ENCODE assay signal across 19 cellular contexts in the genomic region with DNA sequence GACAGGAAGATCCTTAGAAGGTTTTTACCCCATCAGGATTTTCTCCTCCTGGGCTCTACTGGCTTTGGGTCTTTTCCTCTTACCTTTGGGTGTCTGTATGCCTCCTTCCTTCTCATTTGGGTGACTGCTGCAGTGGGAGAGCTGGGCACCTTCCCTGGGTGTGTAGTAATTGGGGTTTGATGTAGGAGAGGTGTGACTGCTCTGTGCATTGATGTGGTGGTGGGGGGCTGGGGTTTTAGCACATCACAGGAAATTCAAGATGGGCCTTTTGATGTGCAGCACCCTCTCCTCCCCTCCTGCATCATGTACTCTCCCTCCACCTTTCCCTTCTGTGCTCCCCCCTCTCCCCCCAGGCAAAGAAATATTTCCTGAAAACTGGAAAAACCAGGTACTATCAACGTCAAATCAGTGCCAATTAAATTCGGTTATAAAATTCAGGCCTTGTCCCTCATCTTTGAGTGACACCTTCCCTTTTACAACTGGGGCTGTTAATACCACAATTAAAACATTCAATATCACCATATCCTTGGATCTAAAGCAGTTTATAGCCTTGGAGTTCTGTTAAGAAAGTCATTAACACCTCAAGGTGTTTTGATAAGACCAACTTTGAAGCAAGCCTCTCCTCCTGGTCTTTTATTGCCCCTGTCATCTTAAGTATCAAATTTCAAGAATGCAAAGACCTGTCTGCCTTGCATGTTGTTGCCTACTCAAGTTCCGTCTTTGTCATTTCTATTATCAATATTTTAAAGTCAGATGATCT. TPM values are rescaled to one million over a fixed set of nuclear protein-coding genes. Genes with fewer than 3 reads are reported as not detected.
DNase-seq lines count a peak whose midpoint lies in the region; ATAC-seq and TF ChIP-seq lines count a peak whose summit lies in the region.
"Had no signal": no experiment of that assay in that cellular context is flagged by ENCODE, and none has a peak within 500 bp of the region (broad histone marks: within the 10 kb centered on the region; RNA-seq: fewer than 3 reads in every experiment).

No MANE protein-coding gene starts in this region.

- no peaks in the 10 kb centered on the region for H4K20me1 ChIP-seq in PC-3 (ENCODE audit: low read length)

- H3K9me3 Mint-ChIP-seq in CD4-positive, alpha-beta memory T cell: peaks cover 0 to 3% (median 0%) of the 10 kb centered on the region in 8 donors
- no peaks in the 10 kb centered on the region for H3K9me3 Mint-ChIP-seq in activated naive CD4-positive, alpha-beta T cell treated with anti-CD3 and anti-CD28 coated beads for 36 hours
- no peaks in the 10 kb centered on the region for H3K9me3 Mint-ChIP-seq in naive thymus-derived CD8-positive, alpha-beta T cell
- peaks cover 0 to 2% (median 0%) of the 10 kb centered on the region in 7 donors for H3K9me3 Mint-ChIP-seq in CD14-positive monocyte

- H3K4me1 Mint-ChIP-seq in CD4-positive, alpha-beta memory T cell: peaks cover 45 to 81% (median 66%) of the 10 kb centered on the region in 4 donors
- H3K4me1 Mint-ChIP-seq in activated naive CD4-positive, alpha-beta T cell treated with anti-CD3 and anti-CD28 coated beads for 36 hours (ENCODE audit: low read depth): peaks cover 92% of the 10 kb centered on the region
- peaks cover 54 to 95% (median 88%) of the 10 kb centered on the region in 4 donors for H3K4me1 Mint-ChIP-seq in naive thymus-derived CD8-positive, alpha-beta T cell
- H3K4me1 Mint-ChIP-seq in CD14-positive monocyte: no peaks in the 10 kb centered on the region

- H3F3A ChIP-seq in PC-3 (ENCODE audit: low read length, unreplicated experiment): no peaks in the 10 kb centered on the region

- H2AFZ ChIP-seq in PC-3 (ENCODE audit: low read length): no peak overlapping the region

- no peak overlapping the region for H3K27ac ChIP-seq in CD4-positive, alpha-beta memory T cell (ENCODE audit: low read depth, low read length)
- H3K27ac ChIP-seq in PC-3 (ENCODE audit: low read length): no peak overlapping the region
- no peak overlapping the region for H3K27ac ChIP-seq in breast epithelium
- H3K27ac ChIP-seq: transverse colon had no signal

- no peaks in the 10 kb centered on the region for H3K36me3 ChIP-seq in CD4-positive, alpha-beta memory T cell (ENCODE audit: insufficient read depth, low read length)
- H3K36me3 ChIP-seq in PC-3 (ENCODE audit: low read depth, low read length) (no peaks in the 10 kb centered on the region), breast epithelium (no peaks in the 10 kb centered on the region)
- H3K36me3 ChIP-seq: transverse colon had no signal

- H3K9me3 ChIP-seq in CD4-positive, alpha-beta memory T cell (ENCODE audit: control insufficient read depth in 1 of 2, low read length in 2 of 2): no peaks in the 10 kb centered on the region
- H3K9me3 ChIP-seq in PC-3 (ENCODE audit: low read length): no peaks in the 10 kb centered on the region
- H3K9me3 ChIP-seq in breast epithelium: no peaks in the 10 kb centered on the region
- H3K9me3 ChIP-seq: transverse colon had no signal

- peak; percentile 54 to 68 (median 64) for DNase-seq in CD4-positive, alpha-beta memory T cell
- DNase-seq in PC-3 (peak; percentile 53), NCI-H187 (lab: John Stamatoyannopoulos, UW) (no peak), CD14-positive monocyte (ENCODE audit: low spot score) (no peak), SW 1271 (lab: John Stamatoyannopoulos, UW) (no peak), breast epithelium (ENCODE audit: low spot score in 2 of 2) (no peak)
- peak; percentile 74 for DNase-seq in activated naive CD4-positive, alpha-beta T cell treated with anti-CD3 and anti-CD28 coated beads for 36 hours
- DNase-seq in naive thymus-derived CD8-positive, alpha-beta T cell: peak; percentile 22 to 84 (median 62)
- DNase-seq: activated CD8-positive, alpha-beta memory T cell treated with anti-CD3 and anti-CD28 coated beads, Interleukin-2, amount 10 ng/mL, durations not matched to agents 7 days and 5 days; NCI-H1694; NCI-H526 treated with DMSO at 0.1 percent for 48 hours; T1000; transverse colon had no signal

- no peak overlapping the region for H3K9ac ChIP-seq in PC-3 (ENCODE audit: low read length)

- H3K4me3 Mint-ChIP-seq in CD4-positive, alpha-beta memory T cell: peak overlapping the region; percentile 56 to 86 (median 77)
- no peak overlapping the region for H3K4me3 Mint-ChIP-seq in activated naive CD4-positive, alpha-beta T cell treated with anti-CD3 and anti-CD28 coated beads for 36 hours
- H3K4me3 Mint-ChIP-seq in naive thymus-derived CD8-positive, alpha-beta T cell: peak overlapping the region; percentile 74 to 90 (median 86)
- H3K4me3 Mint-ChIP-seq in CD14-positive monocyte: no peak overlapping the region
- H3K4me3 Mint-ChIP-seq: activated CD8-positive, alpha-beta memory T cell treated with anti-CD3 and anti-CD28 coated beads, Interleukin-2, amount 10 ng/mL, durations not matched to agents 7 days and 5 days had no signal

- H3K79me2 ChIP-seq in PC-3 (ENCODE audit: low read length): no peaks in the 10 kb centered on the region

- CTCF ChIA-PET in CD4-positive, alpha-beta memory T cell (lab: Charles Lee; ENCODE audit: partially characterized antibody): interaction anchor here (0.7 to 1.2 kb wide), 2 partner anchors 23 to 24 kb away, joined by 3 to 4 read pairs; no protein-coding TSS in a partner anchor
- CTCF ChIA-PET in PC-3 (lab: Charles Lee): no interaction called here
- CTCF ChIA-PET in activated naive CD4-positive, alpha-beta T cell treated with anti-CD3 and anti-CD28 coated beads for 36 hours (lab: Charles Lee): interaction anchor here (1.5 kb wide), 1 partner anchor 21 kb away, joined by 6 read pairs; no protein-coding TSS in a partner anchor

- peaks cover 51% of the 10 kb centered on the region for H3K4me1 ChIP-seq in CD4-positive, alpha-beta memory T cell (ENCODE audit: insufficient read depth, low read length)
- peaks cover 36% of the 10 kb centered on the region for H3K4me1 ChIP-seq in PC-3 (ENCODE audit: insufficient read depth, low read length)
- H3K4me1 ChIP-seq in breast epithelium: no peaks in the 10 kb centered on the region

- H3K4me2 ChIP-seq in PC-3 (ENCODE audit: low read length): peak overlapping the region; percentile 23; the same call in 1 of the 2 replicates
- H3K4me2 ChIP-seq: smooth muscle cell had no signal

- H3K27me3 ChIP-seq in CD4-positive, alpha-beta memory T cell (ENCODE audit: insufficient read depth, low read length): no peaks in the 10 kb centered on the region
- H3K27me3 ChIP-seq in PC-3 (ENCODE audit: low read length) (no peaks in the 10 kb centered on the region), breast epithelium (no peaks in the 10 kb centered on the region)
- H3K27me3 ChIP-seq: transverse colon had no signal

- H3K36me3 Mint-ChIP-seq in CD4-positive, alpha-beta memory T cell: no peaks in the 10 kb centered on the region
- no peaks in the 10 kb centered on the region for H3K36me3 Mint-ChIP-seq in activated naive CD4-positive, alpha-beta T cell treated with anti-CD3 and anti-CD28 coated beads for 36 hours (ENCODE audit: low read depth)
- H3K36me3 Mint-ChIP-seq in naive thymus-derived CD8-positive, alpha-beta T cell: no peaks in the 10 kb centered on the region
- H3K36me3 Mint-ChIP-seq in CD14-positive monocyte: no peaks in the 10 kb centered on the region
- H3K36me3 Mint-ChIP-seq: activated CD8-positive, alpha-beta memory T cell treated with anti-CD3 and anti-CD28 coated beads, Interleukin-2, amount 10 ng/mL, durations not matched to agents 7 days and 5 days had no signal

- no peak overlapping the region for H3K4me3 ChIP-seq in CD4-positive, alpha-beta memory T cell (ENCODE audit: low read length in 2 of 2)
- H3K4me3 ChIP-seq in PC-3 (ENCODE audit: low read length): no peak overlapping the region
- H3K4me3 ChIP-seq in breast epithelium: no peak overlapping the region
- H3K4me3 ChIP-seq: smooth muscle cell, transverse colon had no signal

- no peaks in the 10 kb centered on the region for H3K9me2 ChIP-seq in PC-3 (replicated peaks; ENCODE audit: low read length)

- BruUV-seq in PC-3 (replicated peaks; lab: Mats Ljungman, UMichigan): no TSS peak

- intact Hi-C loops in CD4-positive, alpha-beta memory T cell (cut with micrococcal nuclease): loop anchor here (2.0 kb wide), 1 partner anchor 37 kb away; no protein-coding TSS in a partner anchor
- intact Hi-C loops in PC-3 (cut with micrococcal nuclease): no loop called here
- intact Hi-C loops in activated naive CD4-positive, alpha-beta T cell treated with anti-CD3 and anti-CD28 coated beads for 36 hours (cut with micrococcal nuclease): loop anchor here (2.0 kb wide), 3 partner anchors 21 to 65 kb away; no protein-coding TSS in a partner anchor
- intact Hi-C loops in CD14-positive monocyte (cut with micrococcal nuclease): no loop called here
- intact Hi-C loops in breast epithelium (cut with DNase I; ENCODE audit: low total_unique reads): no loop called here

- TF ChIP-seq POLR2A in breast epithelium (IDR thresholded peaks at IDR 0.05): no peak

- H3K27me3 Mint-ChIP-seq in CD4-positive, alpha-beta memory T cell: no peaks in the 10 kb centered on the region
- H3K27me3 Mint-ChIP-seq in activated naive CD4-positive, alpha-beta T cell treated with anti-CD3 and anti-CD28 coated beads for 36 hours (ENCODE audit: low read depth): no peaks in the 10 kb centered on the region
- H3K27me3 Mint-ChIP-seq in naive thymus-derived CD8-positive, alpha-beta T cell: no peaks in the 10 kb centered on the region
- peaks cover 1 to 4% (median 4%) of the 10 kb centered on the region in 3 donors for H3K27me3 Mint-ChIP-seq in CD14-positive monocyte (ENCODE audit: low read depth in 3 of 3)
- H3K27me3 Mint-ChIP-seq: activated CD8-positive, alpha-beta memory T cell treated with anti-CD3 and anti-CD28 coated beads, Interleukin-2, amount 10 ng/mL, durations not matched to agents 7 days and 5 days had no signal

- no peak for TF ChIP-seq CTCF in PC-3 (conservative IDR thresholded peaks at IDR 0.05; ENCODE audit: low read depth, low read length)
- TF ChIP-seq CTCF in CD14-positive monocyte (IDR thresholded peaks at IDR 0.05): no peak
- no peak for TF ChIP-seq CTCF in breast epithelium (IDR thresholded peaks at IDR 0.05)

- POLR2A ChIA-PET in CD4-positive, alpha-beta memory T cell (lab: Charles Lee; ENCODE audit: partially characterized antibody): interaction anchor here (0.5 to 2.9 kb wide), 3 partner anchors 8 to 66 kb away, joined by 3 to 14 read pairs (median 3); no protein-coding TSS in a partner anchor
- POLR2A ChIA-PET in PC-3 (lab: Charles Lee; ENCODE audit: unreplicated experiment): no interaction called here
- POLR2A ChIA-PET in naive thymus-derived CD8-positive, alpha-beta T cell (lab: Charles Lee): interaction anchor here (0.7 to 3.4 kb wide), 5 partner anchors 9 to 93 kb away, joined by 3 to 23 read pairs (median 4); no protein-coding TSS in a partner anchor

- peak overlapping the region; percentile 19 to 89 (median 43) for H3K27ac Mint-ChIP-seq in CD4-positive, alpha-beta memory T cell
- H3K27ac Mint-ChIP-seq in activated naive CD4-positive, alpha-beta T cell treated with anti-CD3 and anti-CD28 coated beads for 36 hours: no peak overlapping the region
- peak overlapping the region; percentile 71 to 91 (median 87) for H3K27ac Mint-ChIP-seq in naive thymus-derived CD8-positive, alpha-beta T cell
- no peak overlapping the region for H3K27ac Mint-ChIP-seq in CD14-positive monocyte

- peak; percentile 14; the same call in 1 of the 2 replicates for ATAC-seq in PC-3
- ATAC-seq in naive thymus-derived CD8-positive, alpha-beta T cell: peak; percentile 91 to 94
- ATAC-seq: activated CD8-positive, alpha-beta memory T cell treated with anti-CD3 and anti-CD28 coated beads, Interleukin-2, amount 10 ng/mL, durations not matched to agents 7 days and 5 days had no signal

RNA-seq across cellular contexts. Expression of gene EDAR, which starts 23.3 kb away (rescaled TPM):
- total RNA-seq in CD4-positive, alpha-beta memory T cell: 1 to 10 TPM; 5.8 to 6.3 TPM
- polyA plus RNA-seq in CD4-positive, alpha-beta memory T cell: 1 to 10 TPM; 3.0 to 3.5 TPM
- total RNA-seq in PC-3 (2014; rRNA removed) (0.04 TPM in 1 of 2 replicates, not detected in the other), breast epithelium (under 1 TPM in 1 of 3 donors, not detected in 2; 0.29 TPM)
- total RNA-seq in activated naive CD4-positive, alpha-beta T cell treated with anti-CD3 and anti-CD28 coated beads for 36 hours: 1 to 10 TPM; 1.1 to 1.3 TPM
- total RNA-seq in naive thymus-derived CD8-positive, alpha-beta T cell: 10 to 100 TPM; 10.5 to 10.6 TPM
- polyA plus RNA-seq in naive thymus-derived CD8-positive, alpha-beta T cell: 10 to 100 TPM in 1 of 3 donors, 1 to 10 TPM in 2; 2.8 to 11.8 (median 5.4) TPM
- not detected for polyA plus RNA-seq in CD14-positive monocyte
- total RNA-seq: activated CD8-positive, alpha-beta memory T cell treated with anti-CD3 and anti-CD28 coated beads, Interleukin-2, amount 10 ng/mL, durations not matched to agents 7 days and 5 days; astrocyte; Daoy; fibroblast of villous mesenchyme; lung microvascular endothelial cell; RPMI7951 had no signal
- polyA plus RNA-seq: smooth muscle cell had no signal

Comparison
In these comparisons a context has a peak if more than half of its experiments do, and no peak if none do; other contexts are left out.
1. DNase-seq: peak in CD4-positive, alpha-beta memory T cell (5 of 5), PC-3 (single experiment), activated naive CD4-positive, alpha-beta T cell treated with anti-CD3 and anti-CD28 coated beads for 36 hours (single experiment) and naive thymus-derived CD8-positive, alpha-beta T cell (10 of 10); none in NCI-H187 (0 of 2), CD14-positive monocyte (single experiment), SW 1271 (0 of 2) and breast epithelium (0 of 2).
2. H3K27ac Mint-ChIP-seq: peak in CD4-positive, alpha-beta memory T cell (7 of 7) and naive thymus-derived CD8-positive, alpha-beta T cell (10 of 10); none in activated naive CD4-positive, alpha-beta T cell treated with anti-CD3 and anti-CD28 coated beads for 36 hours (single experiment) and CD14-positive monocyte (0 of 7).
3. H3K4me3 Mint-ChIP-seq: peak in CD4-positive, alpha-beta memory T cell (8 of 8) and naive thymus-derived CD8-positive, alpha-beta T cell (10 of 10); none in activated naive CD4-positive, alpha-beta T cell treated with anti-CD3 and anti-CD28 coated beads for 36 hours (single experiment) and CD14-positive monocyte (0 of 2).
4. intact Hi-C loops: an anchor here in CD4-positive, alpha-beta memory T cell (2.0 kb wide) and activated naive CD4-positive, alpha-beta T cell treated with anti-CD3 and anti-CD28 coated beads for 36 hours (2.0 kb wide); none called in PC-3, CD14-positive monocyte and breast epithelium.